In genomic region chr7:150739045-150739432, GRCh38 we compare ENCODE assay signal across 13 cellular contexts. TPM values are rescaled to one million over a fixed set of nuclear protein-coding genes. Genes with fewer than 3 reads are reported as not detected.
A peak's percentile ranks its signal among the peaks of the same experiment; 100 is the strongest.
DNase-seq lines count a peak whose midpoint lies in the region; ATAC-seq and TF ChIP-seq lines count a peak whose summit lies in the region.
"Had no signal": no experiment of that assay in that cellular context is flagged by ENCODE, and none has a peak within 500 bp of the region (broad histone marks: within the 10 kb centered on the region; RNA-seq: fewer than 3 reads in every experiment).

No MANE protein-coding gene starts in this region.

- peak overlapping the region; percentile 69 for H3K4me3 ChIP-seq in thoracic aorta

- H3K4me3 Mint-ChIP-seq in activated T-cell treated with anti-CD3 and anti-CD28 coated beads, Interleukin-2, amount 50 U/mL, for 24 hours, result peak overlapping the region; percentile 86
- H3K4me3 Mint-ChIP-seq in T-helper 17 cell, result peak overlapping the region; percentile 98

- no peak for DNase-seq in activated T-cell treated with anti-CD3 and anti-CD28 coated beads, Interleukin-2, amount 50 U/mL, for 24 hours
- no peak for DNase-seq in activated T-cell treated with anti-CD3 and anti-CD28 coated beads for 4 hours
- DNase-seq in T-helper 17 cell, result no peak
- no peak for DNase-seq in left ventricle myocardium superior
- DNase-seq in thoracic aorta (ENCODE audit: low spot score), result no peak
- DNase-seq in SIG-M5 treated with dmso at 0.1 percent for 504 hours (lab: John Stamatoyannopoulos, UW; ENCODE audit: unreplicated experiment), result no peak
- DNase-seq: GOT3, hypothalamus, NCI-H446 treated with DMSO at 0.1 percent for 48 hours, WERI-Rb-1 had no signal

- peaks cover 79% of the 10 kb centered on the region for H3K4me1 Mint-ChIP-seq in activated T-cell treated with anti-CD3 and anti-CD28 coated beads, Interleukin-2, amount 50 U/mL, for 24 hours (ENCODE audit: low read depth)
- H3K4me1 Mint-ChIP-seq in T-helper 17 cell, result peaks cover 77% of the 10 kb centered on the region

- peaks cover 71% of the 10 kb centered on the region for H3K36me3 Mint-ChIP-seq in activated T-cell treated with anti-CD3 and anti-CD28 coated beads, Interleukin-2, amount 50 U/mL, for 24 hours (ENCODE audit: low read depth)
- peaks cover 43% of the 10 kb centered on the region for H3K36me3 Mint-ChIP-seq in T-helper 17 cell (ENCODE audit: low read depth)

- ATAC-seq in T-helper 17 cell, result no peak
- peak; percentile 39 for ATAC-seq in left ventricle myocardium superior
- ATAC-seq in thoracic aorta (ENCODE audit: insufficient number of reproducible peaks, low FRiP score, low read depth), result no peak
- ATAC-seq in GM18907 (IDR thresholded peaks at IDR 0.05; ENCODE audit: unreplicated experiment), result no peak
- no peak for ATAC-seq in GM21529 (IDR thresholded peaks at IDR 0.05; ENCODE audit: unreplicated experiment)

- no peak for TF ChIP-seq CTCF in thoracic aorta (IDR thresholded peaks at IDR 0.05)

- peak overlapping the region; percentile 97 for H3K27ac Mint-ChIP-seq in activated T-cell treated with anti-CD3 and anti-CD28 coated beads, Interleukin-2, amount 50 U/mL, for 24 hours
- H3K27ac Mint-ChIP-seq in T-helper 17 cell, result peak overlapping the region; percentile 98

- H3K9me3 ChIP-seq in T-helper 17 cell (ENCODE audit: control insufficient read depth, low read length, poor library complexity, severe bottlenecking), result no peaks in the 10 kb centered on the region
- H3K9me3 ChIP-seq in thoracic aorta, result no peaks in the 10 kb centered on the region

- no peaks in the 10 kb centered on the region for H3K4me1 ChIP-seq in thoracic aorta (ENCODE audit: control insufficient read depth in 1 of 2, low read depth in 2 of 2)

- H3K9me3 Mint-ChIP-seq in activated T-cell treated with anti-CD3 and anti-CD28 coated beads, Interleukin-2, amount 50 U/mL, for 24 hours, result peaks cover 4% of the 10 kb centered on the region

- H3K36me3 ChIP-seq in thoracic aorta, result no peaks in the 10 kb centered on the region
- H3K36me3 ChIP-seq: WERI-Rb-1 had no signal

- H3K27ac ChIP-seq in thoracic aorta, result no peak overlapping the region
- H3K27ac ChIP-seq: WERI-Rb-1 had no signal

- no peaks in the 10 kb centered on the region for H3K27me3 ChIP-seq in thoracic aorta (replicated peaks; ENCODE audit: insufficient read depth)

- intact Hi-C loops in left ventricle myocardium superior (cut with micrococcal nuclease), result loop anchor here (10.0 kb wide), 1 partner anchor 284 kb away; the partner anchor contains the start of gene GIMAP8

- no peaks in the 10 kb centered on the region for H3K27me3 Mint-ChIP-seq in activated T-cell treated with anti-CD3 and anti-CD28 coated beads, Interleukin-2, amount 50 U/mL, for 24 hours
- H3K27me3 Mint-ChIP-seq in T-helper 17 cell, result no peaks in the 10 kb centered on the region

RNA-seq across cellular contexts. Expression of gene GIMAP5, which starts 1.8 kb away (rescaled TPM):
- 10 to 100 TPM; 44.1 to 65.3 TPM for total RNA-seq in T-helper 17 cell
- total RNA-seq in left ventricle myocardium superior, result 9.8 TPM
- total RNA-seq in thoracic aorta, result 10 to 100 TPM; 35.9 to 55.0 TPM
- total RNA-seq: bronchial epithelial cell had no signal

RNA-seq across cellular contexts. Expression of gene GIMAP1, which starts 22.6 kb away (rescaled TPM):
- 10 to 100 TPM; 14.1 to 23.0 TPM for total RNA-seq in T-helper 17 cell
- total RNA-seq in left ventricle myocardium superior, result 6.7 TPM
- total RNA-seq in thoracic aorta, result 1 to 10 TPM; 4.2 to 7.8 TPM
- total RNA-seq: bronchial epithelial cell had no signal

RNA-seq across cellular contexts. Expression of gene GIMAP2, which starts 53.5 kb away (rescaled TPM):
- 10 to 100 TPM; 53.7 to 68.2 TPM for total RNA-seq in T-helper 17 cell
- 6.9 TPM for total RNA-seq in left ventricle myocardium superior
- total RNA-seq in thoracic aorta, result 10 to 100 TPM in 1 of 2 donors, 1 to 10 TPM in 1; 5.9 to 18.0 TPM
